Comparison of ENCODE assay signal across 20 cellular contexts in the genomic region with DNA sequence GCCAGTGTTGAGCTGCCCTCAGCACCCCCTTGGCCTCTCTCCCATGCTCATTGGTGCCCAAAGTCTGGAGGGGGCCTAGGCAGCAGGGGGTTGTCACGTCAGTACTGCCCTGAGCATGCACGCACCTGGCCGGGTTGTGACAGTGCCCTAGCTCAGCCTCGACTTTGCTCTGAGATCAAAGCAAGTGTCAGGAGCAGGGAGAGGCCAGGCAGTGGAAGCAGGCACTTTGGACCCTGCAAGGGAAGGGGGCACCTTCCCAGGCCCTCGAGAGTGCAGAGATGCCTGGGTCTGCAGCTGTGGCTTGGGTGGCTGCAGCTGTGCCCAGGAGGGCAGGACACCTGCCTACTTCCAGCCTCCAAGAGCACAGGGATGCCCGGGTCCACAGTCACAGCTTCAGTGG.
"Had no signal": no experiment of that assay in that cellular context is flagged by ENCODE, and none has a peak within 500 bp of the region (broad histone marks: within the 10 kb centered on the region; RNA-seq: fewer than 3 reads in every experiment).

No MANE protein-coding gene starts in this region.

- H3K27me3 ChIP-seq: esophagus muscularis mucosa, gastrocnemius medialis, heart right ventricle, right atrium auricular region, sigmoid colon, suprapubic skin, thyroid gland, uterus had no signal

- H3K36me3 ChIP-seq: esophagus muscularis mucosa, gastrocnemius medialis, heart right ventricle, right atrium auricular region, sigmoid colon, suprapubic skin, thyroid gland, uterus had no signal

- H3K27me3 Mint-ChIP-seq: effector memory CD8-positive, alpha-beta T cell; naive thymus-derived CD8-positive, alpha-beta T cell; type B pancreatic cell had no signal

- H3K36me3 Mint-ChIP-seq: naive thymus-derived CD8-positive, alpha-beta T cell; type B pancreatic cell had no signal

- H3K4me3 Mint-ChIP-seq: effector memory CD8-positive, alpha-beta T cell; naive thymus-derived CD8-positive, alpha-beta T cell; type B pancreatic cell had no signal

- H3K4me1 ChIP-seq: esophagus muscularis mucosa, gastrocnemius medialis, heart right ventricle, right atrium auricular region, sigmoid colon, suprapubic skin, thyroid gland, uterus had no signal

- H3K27ac ChIP-seq: epithelial cell of prostate, esophagus muscularis mucosa, gastrocnemius medialis, heart right ventricle, right atrium auricular region, sigmoid colon, skin epidermis, suprapubic skin, thyroid gland, uterus had no signal

- H3K4me3 ChIP-seq: esophagus muscularis mucosa, gastrocnemius medialis, heart right ventricle, right atrium auricular region, sigmoid colon, skin epidermis, suprapubic skin, thyroid gland, uterus had no signal

- DNase-seq: cortex of kidney; effector memory CD8-positive, alpha-beta T cell; gastrocnemius medialis; heart right ventricle; hypothalamus; sigmoid colon; stimulated activated CD4-positive, alpha-beta T cell treated with anti-CD3 and anti-CD28 coated beads, Interleukin-2, amount 100 ng/mL, for 24 hours; stimulated activated CD4-positive, alpha-beta T cell treated with anti-CD3 and anti-CD28 coated beads, Interleukin-4, amount 100 ng/mL, for 4 hours; stimulated activated naive CD4-positive, alpha-beta T cell; thyroid gland; uterus had no signal

- FAIRE-seq: islet of Langerhans had no signal

- H3K4me1 Mint-ChIP-seq: naive thymus-derived CD8-positive, alpha-beta T cell had no signal

- ATAC-seq: effector memory CD8-positive, alpha-beta T cell; gastrocnemius medialis; left lobe of liver; naive thymus-derived CD8-positive, alpha-beta T cell had no signal

- H3K9me3 ChIP-seq: esophagus muscularis mucosa, gastrocnemius medialis, right atrium auricular region, sigmoid colon, suprapubic skin, thyroid gland, uterus had no signal

- H3K27ac Mint-ChIP-seq: effector memory CD8-positive, alpha-beta T cell; naive thymus-derived CD8-positive, alpha-beta T cell; type B pancreatic cell had no signal

- H3K9me3 Mint-ChIP-seq: type B pancreatic cell had no signal
